Comparison of ENCODE assay signal across 8 cellular contexts in genomic region chr20:34111712-34112599, GRCh38. TPM values are rescaled to one million over a fixed set of nuclear protein-coding genes. Genes with fewer than 3 reads are reported as not detected.
DNase-seq lines count a peak whose midpoint lies in the region; ATAC-seq and TF ChIP-seq lines count a peak whose summit lies in the region.

A gene with protein sequence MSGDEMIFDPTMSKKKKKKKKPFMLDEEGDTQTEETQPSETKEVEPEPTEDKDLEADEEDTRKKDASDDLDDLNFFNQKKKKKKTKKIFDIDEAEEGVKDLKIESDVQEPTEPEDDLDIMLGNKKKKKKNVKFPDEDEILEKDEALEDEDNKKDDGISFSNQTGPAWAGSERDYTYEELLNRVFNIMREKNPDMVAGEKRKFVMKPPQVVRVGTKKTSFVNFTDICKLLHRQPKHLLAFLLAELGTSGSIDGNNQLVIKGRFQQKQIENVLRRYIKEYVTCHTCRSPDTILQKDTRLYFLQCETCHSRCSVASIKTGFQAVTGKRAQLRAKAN (minus strand): TSS chr20:34112243. CDS start chr20:34112110, 133 bp downstream.

- H3K27ac Mint-ChIP-seq in IgD-negative memory B cell: peak within 1 kb of the TSS; percentile 94 to 98 (median 97)

- H3K4me1 Mint-ChIP-seq in IgD-negative memory B cell: peaks cover 29 to 35% (median 32%) of the 10 kb centered on the region in 3 donors

- peak; percentile 86 for ATAC-seq in GM21529 (IDR thresholded peaks at IDR 0.05; ENCODE audit: unreplicated experiment)

- peaks cover 38% of the 10 kb centered on the region for H3K4me1 ChIP-seq in mononuclear cell (ENCODE audit: insufficient read depth, low read length)

- H3K36me3 Mint-ChIP-seq in IgD-negative memory B cell: no peaks in the 10 kb centered on the region

- H3K4me3 Mint-ChIP-seq in IgD-negative memory B cell: peak within 1 kb of the TSS; percentile 93 to 99 (median 96)

- TF ChIP-seq CTCF in epithelial cell of esophagus (IDR thresholded peaks at IDR 0.05; ENCODE audit: insufficient read depth, low read depth, low read length, missing control alignments): no peak

- H3K27me3 ChIP-seq in mononuclear cell (ENCODE audit: insufficient read depth, low read length): no peaks in the 10 kb centered on the region

- DNase-seq in DMS 273 treated with DMSO at 0.1 percent for 48 hours (lab: John Stamatoyannopoulos, UW) (peak; percentile 95), OCI-M2 (lab: John Stamatoyannopoulos, UW; ENCODE audit: unreplicated experiment) (peak; percentile 90), activated T-cell treated with anti-CD3 and anti-CD28 coated beads for 4 hours (peak; percentile 89), epithelial cell of esophagus (ENCODE audit: low read depth) (peak; percentile 99)
- peak; percentile 81 to 90 for DNase-seq in stimulated activated CD8-positive, alpha-beta memory T cell treated with anti-CD3 and anti-CD28 coated beads, Interleukin-4, amount 100 ng/mL, for 1 hour (ENCODE audit: low read depth in 2 of 2, low spot score in 1 of 2)

- H3K9me3 ChIP-seq in mononuclear cell (ENCODE audit: low read depth, low read length): no peaks in the 10 kb centered on the region

- H3K9me3 Mint-ChIP-seq in IgD-negative memory B cell: peaks cover 0 to 3% (median 0%) of the 10 kb centered on the region in 3 donors

- H3K27me3 Mint-ChIP-seq in IgD-negative memory B cell: no peaks in the 10 kb centered on the region

- H3K4me3 ChIP-seq in epithelial cell of esophagus (ENCODE audit: low read length) (peak within 1 kb of the TSS; percentile 97), mononuclear cell (ENCODE audit: low read length) (peak within 1 kb of the TSS; percentile 84)

RNA-seq across cellular contexts. Expression of the gene that starts here (rescaled TPM):
- polyA plus RNA-seq in IgD-negative memory B cell: 22.8 TPM
- 30.2 TPM for total RNA-seq in mononuclear cell

Comparison
In these comparisons a context has a peak if more than half of its experiments do, and no peak if none do; other contexts are left out.
1. Peak in every context shown above with its lines: DNase-seq, ATAC-seq and H3K4me3 ChIP-seq.